In the genomic region with DNA sequence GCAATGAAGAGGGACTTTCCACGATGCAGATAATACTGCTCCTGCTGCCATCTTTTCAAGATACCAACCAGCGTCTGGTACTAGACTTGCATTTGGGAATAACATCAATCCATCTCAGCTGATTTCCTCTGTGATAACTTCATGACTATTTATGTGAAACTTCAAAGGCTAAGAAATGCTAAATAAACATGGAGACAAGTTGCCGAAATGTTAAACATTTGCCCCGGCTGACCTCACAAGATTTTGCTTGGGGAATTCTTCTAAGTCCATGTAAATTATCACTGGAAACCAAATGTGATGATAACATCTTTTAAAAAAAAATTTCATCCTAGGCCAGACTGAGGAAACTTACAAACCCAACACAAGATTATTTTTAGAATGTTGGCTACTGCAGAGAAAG, we compare ENCODE assay signal across 21 cellular contexts.
DNase-seq lines count a peak whose midpoint lies in the region; ATAC-seq and TF ChIP-seq lines count a peak whose summit lies in the region.
"Had no signal": no experiment of that assay in that cellular context is flagged by ENCODE, and none has a peak within 500 bp of the region (broad histone marks: within the 10 kb centered on the region; RNA-seq: fewer than 3 reads in every experiment).

No MANE protein-coding gene starts in this region.

- peaks cover 2% of the 10 kb centered on the region for H3K27me3 Mint-ChIP-seq in mesothelial cell of epicardium (ENCODE audit: low read depth)
- H3K27me3 Mint-ChIP-seq: CD4-positive, CD25-positive, alpha-beta regulatory T cell had no signal

- no peaks in the 10 kb centered on the region for H3K9me3 Mint-ChIP-seq in mesothelial cell of epicardium
- H3K9me3 Mint-ChIP-seq: H9 had no signal

- DNase-seq in A172 (ENCODE audit: low spot score) (peak; percentile 16), EH (ENCODE audit: low read depth) (peak; percentile 34), RPMI7951 (ENCODE audit: low read depth) (peak; percentile 65), mesothelial cell of epicardium (ENCODE audit: low spot score in 2 of 2, unreplicated experiment in 2 of 2) (no peak), SK-N-DZ (ENCODE audit: low spot score) (no peak), NCI-H1930 (lab: John Stamatoyannopoulos, UW) (no peak)
- no peak for DNase-seq in activated CD8-positive, alpha-beta memory T cell treated with anti-CD3 and anti-CD28 coated beads for 24 hours
- DNase-seq: 8988T; ACHN; BE2C; C1 segment of cervical spinal cord; CD4-positive, CD25-positive, alpha-beta regulatory T cell; CD8-positive, alpha-beta memory T cell; COR-L47; DMS79; GF-D8; H9; IMR-90 had no signal

- no peaks in the 10 kb centered on the region for H3K36me3 Mint-ChIP-seq in mesothelial cell of epicardium
- H3K36me3 Mint-ChIP-seq: CD4-positive, CD25-positive, alpha-beta regulatory T cell; CD8-positive, alpha-beta memory T cell had no signal

- peak overlapping the region; percentile 81 for H3K27ac Mint-ChIP-seq in mesothelial cell of epicardium
- H3K27ac Mint-ChIP-seq: CD4-positive, CD25-positive, alpha-beta regulatory T cell; CD8-positive, alpha-beta memory T cell; H9 had no signal

- TF ChIP-seq CTCF in mesothelial cell of epicardium (IDR thresholded peaks at IDR 0.05; ENCODE audit: unreplicated experiment), result no peak

- no peak overlapping the region for H3K4me3 Mint-ChIP-seq in mesothelial cell of epicardium
- H3K4me3 Mint-ChIP-seq: CD4-positive, CD25-positive, alpha-beta regulatory T cell; CD8-positive, alpha-beta memory T cell; H9 had no signal

- no peak for ATAC-seq in GM19351 (IDR thresholded peaks at IDR 0.05; ENCODE audit: unreplicated experiment)
- ATAC-seq: GM12878, K562 had no signal

- peaks cover 36% of the 10 kb centered on the region for H3K4me1 Mint-ChIP-seq in mesothelial cell of epicardium
- H3K4me1 Mint-ChIP-seq: CD4-positive, CD25-positive, alpha-beta regulatory T cell; CD8-positive, alpha-beta memory T cell had no signal

Comparison
In these comparisons a context has a peak if more than half of its experiments do, and no peak if none do; other contexts are left out.
1. DNase-seq: peak in A172 (single experiment), EH (single experiment) and RPMI7951 (single experiment); none in mesothelial cell of epicardium (0 of 2), SK-N-DZ (single experiment), NCI-H1930 (0 of 2) and activated CD8-positive, alpha-beta memory T cell treated with anti-CD3 and anti-CD28 coated beads for 24 hours (single experiment).